Comparison of ENCODE assay signal across 18 cellular contexts in genomic region chr6:164695896-164696295, GRCh38.
"Had no signal": no experiment of that assay in that cellular context is flagged by ENCODE, and none has a peak within 500 bp of the region (broad histone marks: within the 10 kb centered on the region; RNA-seq: fewer than 3 reads in every experiment).

No MANE protein-coding gene starts in this region.

- H3K9me3 ChIP-seq: body of pancreas, thoracic aorta, upper lobe of right lung had no signal

- H3K36me3 ChIP-seq: spleen, thoracic aorta, upper lobe of right lung had no signal

- DNase-seq: activated CD4-positive, alpha-beta T cell treated with anti-CD3 and anti-CD28 coated beads, Interleukin-2, amount 10 ng/mL, durations not matched to agents 24 days and 14 days; activated CD4-positive, CD25-positive, alpha-beta regulatory T cell; activated CD8-positive, alpha-beta T cell treated with anti-CD3 and anti-CD28 coated beads for 36 hours; activated naive CD4-positive, alpha-beta T cell treated with anti-CD3 and anti-CD28 coated beads for 36 hours; activated T-cell treated with anti-CD3 and anti-CD28 coated beads, Interleukin-2, amount 50 U/mL, for 1 hour; body of pancreas; caudate nucleus; dorsolateral prefrontal cortex; foreskin keratinocyte; islet precursor cell; retina; spleen; stimulated activated CD4-positive, alpha-beta T cell treated with anti-CD3 and anti-CD28 coated beads, Interleukin-4, amount 100 ng/mL, for 4 hours; upper lobe of right lung had no signal

- H3K27ac ChIP-seq: body of pancreas, epithelial cell of prostate, foreskin keratinocyte, spleen, thoracic aorta, upper lobe of right lung had no signal

- H3K4me1 ChIP-seq: body of pancreas, foreskin keratinocyte, spleen, upper lobe of right lung had no signal

- H3K4me3 ChIP-seq: body of pancreas, dorsolateral prefrontal cortex, spleen, thoracic aorta, upper lobe of right lung had no signal

- ATAC-seq: activated CD8-positive, alpha-beta T cell treated with anti-CD3 and anti-CD28 coated beads for 36 hours; body of pancreas; foreskin keratinocyte; natural killer cell treated with Interleukin-12 subunit alpha and Interleukin-12 subunit beta and Interleukin-15 and Interleukin-18, amount 100 ng/mL, for 72 hours; stimulated activated memory B cell treated with anti-CD40 and anti-IgM and Interleukin-4, amounts not matched to agents 10 μg/mL and 1 μg/mL and 100 μg/mL, for 72 hours; upper lobe of right lung had no signal

- H3K27me3 ChIP-seq: body of pancreas, dorsolateral prefrontal cortex, foreskin keratinocyte, spleen, upper lobe of right lung had no signal
